ENCODE assay signal across 23 cellular contexts in genomic region chr5:160198148-160198545, GRCh38. TPM values are rescaled to one million over a fixed set of nuclear protein-coding genes. Genes with fewer than 3 reads are reported as not detected.
DNase-seq lines count a peak whose midpoint lies in the region; ATAC-seq and TF ChIP-seq lines count a peak whose summit lies in the region.
"Had no signal": no experiment of that assay in that cellular context is flagged by ENCODE, and none has a peak within 500 bp of the region (broad histone marks: within the 10 kb centered on the region; RNA-seq: fewer than 3 reads in every experiment).

No MANE protein-coding gene starts in this region.

- ATAC-seq in CD4-positive, alpha-beta T cell (ENCODE audit: poor library complexity): no peak
- ATAC-seq in HG02973 (IDR thresholded peaks at IDR 0.05; ENCODE audit: unreplicated experiment): no peak
- no peak for ATAC-seq in activated naive CD4-positive, alpha-beta T cell treated with anti-CD3 and anti-CD28 coated beads, Interleukin-2, amount 50 U/mL, for 72 hours
- ATAC-seq: pancreas; sciatic nerve; stimulated activated memory B cell treated with anti-CD40 and anti-IgM and Interleukin-4, amounts not matched to agents 10 μg/mL and 1 μg/mL and 100 μg/mL, for 72 hours; T-cell had no signal

- WGBS in endodermal cell (ENCODE audit: insufficient coverage in 1 of 2, insufficient read length in 1 of 2), 2 experiments: 79 to 81% methylated on average over 4 to 5 of the region's 5 CpGs
- no CpG with 5 or more reads among the region's 5 CpGs for WGBS in neuronal stem cell (ENCODE audit: extremely low coverage in 2 of 2, insufficient read length in 2 of 2, insufficient replicate concordance in 1 of 2), 2 donors

- no peaks in the 10 kb centered on the region for H3K36me3 ChIP-seq in endodermal cell (ENCODE audit: control insufficient read depth, insufficient read depth, low read length)
- H3K36me3 ChIP-seq in neuronal stem cell (replicated peaks in 1 of 2; ENCODE audit: control insufficient read depth in 2 of 2, insufficient read depth in 2 of 2, low read length in 2 of 2): no peaks in the 10 kb centered on the region
- H3K36me3 ChIP-seq: breast epithelium, pancreas, thoracic aorta had no signal

- no peak overlapping the region for H4K8ac ChIP-seq in neuronal stem cell (ENCODE audit: low read depth, low read length)

- H3K79me1 ChIP-seq in neuronal stem cell (ENCODE audit: low read depth, low read length): no peaks in the 10 kb centered on the region

- peak overlapping the region; percentile 4 for H2BK12ac ChIP-seq in neuronal stem cell (ENCODE audit: low read length)

- H3K23ac ChIP-seq in neuronal stem cell (ENCODE audit: low read depth, low read length, poor library complexity): no peak overlapping the region

- H3K4me2 ChIP-seq in neuronal stem cell (ENCODE audit: insufficient read depth, low read length, poor library complexity, severe bottlenecking): no peak overlapping the region

- H3K27ac Mint-ChIP-seq in CD4-positive, alpha-beta T cell: no peak overlapping the region
- H3K27ac Mint-ChIP-seq in endodermal cell (peak overlapping the region; percentile 56), chondrocyte (ENCODE audit: unreplicated experiment) (no peak overlapping the region)
- H3K27ac Mint-ChIP-seq in activated naive CD4-positive, alpha-beta T cell treated with anti-CD3 and anti-CD28 coated beads, Interleukin-2, amount 50 U/mL, for 72 hours: no peak overlapping the region
- H3K27ac Mint-ChIP-seq: CD8-positive, alpha-beta memory T cell; dendritic cell treated with granulocyte-macrophage colony-stimulating factor and Interleukin-4, amounts not matched to agents 40 ng/mL and 50 ng/mL, for 4 days; stimulated activated memory B cell treated with anti-CD40 and anti-IgM and Interleukin-4, amounts not matched to agents 10 μg/mL and 1 μg/mL and 100 μg/mL, for 72 hours; T-cell had no signal

- H3K4me1 Mint-ChIP-seq in CD4-positive, alpha-beta T cell (ENCODE audit: low read depth): no peaks in the 10 kb centered on the region
- H3K4me1 Mint-ChIP-seq in endodermal cell (peaks cover 28% of the 10 kb centered on the region), chondrocyte (ENCODE audit: low read depth) (peaks cover 25% of the 10 kb centered on the region)

- H2BK120ac ChIP-seq in neuronal stem cell (ENCODE audit: low read depth, low read length): no peak overlapping the region

- H3K4me3 Mint-ChIP-seq in CD4-positive, alpha-beta T cell: peak overlapping the region; percentile 1
- H3K4me3 Mint-ChIP-seq in endodermal cell: no peak overlapping the region
- H3K4me3 Mint-ChIP-seq in chondrocyte (ENCODE audit: unreplicated experiment): no peak overlapping the region
- H3K4me3 Mint-ChIP-seq: dendritic cell treated with granulocyte-macrophage colony-stimulating factor and Interleukin-4, amounts not matched to agents 40 ng/mL and 50 ng/mL, for 4 days; stimulated activated memory B cell treated with anti-CD40 and anti-IgM and Interleukin-4, amounts not matched to agents 10 μg/mL and 1 μg/mL and 100 μg/mL, for 72 hours had no signal

- H3K4ac ChIP-seq in neuronal stem cell (ENCODE audit: low read length): no peak overlapping the region

- peak overlapping the region; percentile 1 for H2AK5ac ChIP-seq in neuronal stem cell (ENCODE audit: low read depth, low read length)

- no peaks in the 10 kb centered on the region for H3K9me3 Mint-ChIP-seq in CD4-positive, alpha-beta T cell
- H3K9me3 Mint-ChIP-seq in endodermal cell: peaks cover 4% of the 10 kb centered on the region
- H3K9me3 Mint-ChIP-seq in activated naive CD4-positive, alpha-beta T cell treated with anti-CD3 and anti-CD28 coated beads, Interleukin-2, amount 50 U/mL, for 72 hours: no peaks in the 10 kb centered on the region
- H3K9me3 Mint-ChIP-seq in chondrocyte (ENCODE audit: low read depth): no peaks in the 10 kb centered on the region
- H3K9me3 Mint-ChIP-seq: CD8-positive, alpha-beta memory T cell; dendritic cell treated with granulocyte-macrophage colony-stimulating factor and Interleukin-4, amounts not matched to agents 40 ng/mL and 50 ng/mL, for 4 days; stimulated activated memory B cell treated with anti-CD40 and anti-IgM and Interleukin-4, amounts not matched to agents 10 μg/mL and 1 μg/mL and 100 μg/mL, for 72 hours; T-cell had no signal

- H3K4me3 ChIP-seq in endodermal cell (ENCODE audit: low read length) (no peak overlapping the region), neuronal stem cell (ENCODE audit: low read length in 2 of 2) (no peak overlapping the region)
- H3K4me3 ChIP-seq: breast epithelium, pancreas, thoracic aorta had no signal

- no peak overlapping the region for H2BK15ac ChIP-seq in neuronal stem cell (ENCODE audit: low read length)

- no peak for TF ChIP-seq CTCF in CD4-positive, alpha-beta T cell (IDR thresholded peaks at IDR 0.05)
- no peak for TF ChIP-seq CTCF in endodermal cell (conservative IDR thresholded peaks at IDR 0.05)
- no peak for TF ChIP-seq CTCF in chondrocyte (IDR thresholded peaks at IDR 0.05)

- no peak overlapping the region for H3K27ac ChIP-seq in CD4-positive, alpha-beta T cell (ENCODE audit: low read depth, low read length)
- no peak overlapping the region for H3K27ac ChIP-seq in endodermal cell (ENCODE audit: low read depth, low read length)
- no peak overlapping the region for H3K27ac ChIP-seq in neuronal stem cell (replicated peaks; ENCODE audit: low read length)
- H3K27ac ChIP-seq: breast epithelium, pancreas, thoracic aorta, VCaP had no signal

- no peak overlapping the region for H4K91ac ChIP-seq in neuronal stem cell (ENCODE audit: low read depth, low read length, poor library complexity)

- no peaks in the 10 kb centered on the region for H3K9me3 ChIP-seq in CD4-positive, alpha-beta T cell (ENCODE audit: control insufficient read depth, low read length)
- H3K9me3 ChIP-seq in endodermal cell (ENCODE audit: control insufficient read depth, low read length): no peaks in the 10 kb centered on the region
- H3K9me3 ChIP-seq in neuronal stem cell (replicated peaks in 1 of 2; ENCODE audit: control insufficient read depth in 2 of 2, insufficient read depth in 1 of 2, low read depth in 1 of 2, low read length in 2 of 2): no peaks in the 10 kb centered on the region
- H3K9me3 ChIP-seq: breast epithelium, pancreas, thoracic aorta had no signal

- CTCF ChIA-PET in CD4-positive, alpha-beta T cell (lab: Charles Lee): no interaction called here

- no peaks in the 10 kb centered on the region for H3K36me3 Mint-ChIP-seq in CD4-positive, alpha-beta T cell (ENCODE audit: low read depth)
- H3K36me3 Mint-ChIP-seq in endodermal cell (ENCODE audit: low read depth): no peaks in the 10 kb centered on the region
- H3K36me3 Mint-ChIP-seq in activated naive CD4-positive, alpha-beta T cell treated with anti-CD3 and anti-CD28 coated beads, Interleukin-2, amount 50 U/mL, for 72 hours: no peaks in the 10 kb centered on the region
- no peaks in the 10 kb centered on the region for H3K36me3 Mint-ChIP-seq in chondrocyte (ENCODE audit: low read depth)
- H3K36me3 Mint-ChIP-seq: CD8-positive, alpha-beta memory T cell; stimulated activated memory B cell treated with anti-CD40 and anti-IgM and Interleukin-4, amounts not matched to agents 10 μg/mL and 1 μg/mL and 100 μg/mL, for 72 hours; T-cell had no signal

- intact Hi-C loops in CD4-positive, alpha-beta T cell (cut with DNase I, micrococcal nuclease): loop anchor here (2.0 to 5.0 kb wide), 2 partner anchors 195 to 756 kb away; no protein-coding TSS in a partner anchor

- peak overlapping the region; percentile 92 for H2AFZ ChIP-seq in neuronal stem cell (ENCODE audit: low read length)

- H3K18ac ChIP-seq in neuronal stem cell (ENCODE audit: low read length): peak overlapping the region; percentile 38

- DNase-seq in CD4-positive, alpha-beta T cell: no peak
- peak; percentile 45 to 52 for DNase-seq in Kasumi-1 (lab: John Stamatoyannopoulos, UW)
- DNase-seq in endodermal cell: peak; percentile 69
- no peak for DNase-seq in neuronal stem cell (ENCODE audit: low spot score)
- DNase-seq in activated naive CD4-positive, alpha-beta T cell treated with anti-CD3 and anti-CD28 coated beads, Interleukin-2, amount 50 U/mL, for 72 hours (ENCODE audit: low spot score in 2 of 2): no peak
- no peak for DNase-seq in chondrocyte (ENCODE audit: low spot score)
- DNase-seq in HuH-7 (ENCODE audit: low spot score): no peak
- DNase-seq: activated CD4-positive, alpha-beta T cell treated with anti-CD3 and anti-CD28 coated beads, Interleukin-2, amount 50 U/mL, for 1 hour; activated CD8-positive, alpha-beta memory T cell treated with anti-CD3 and anti-CD28 coated beads, Interleukin-2, amount 50 U/mL, for 48 hours; activated effector memory CD4-positive, alpha-beta T cell treated with Interleukin-2 at 50 U/mL for 16 hours; CD8-positive, alpha-beta memory T cell; DMS79; T-cell had no signal

- peaks cover 5% of the 10 kb centered on the region for H3K27me3 ChIP-seq in CD4-positive, alpha-beta T cell (ENCODE audit: control insufficient read depth, insufficient read depth, low read length)
- H3K27me3 ChIP-seq in endodermal cell (ENCODE audit: control insufficient read depth, insufficient read depth, low read length, poor library complexity, severe bottlenecking): no peaks in the 10 kb centered on the region
- H3K27me3 ChIP-seq in neuronal stem cell (ENCODE audit: control insufficient read depth in 3 of 3, insufficient read depth in 3 of 3, low read depth in 1 of 3, low read length in 3 of 3): no peaks in the 10 kb centered on the region
- H3K27me3 ChIP-seq: breast epithelium, pancreas had no signal

- no peak overlapping the region for H3K9ac ChIP-seq in endodermal cell (ENCODE audit: extremely low read depth, low read length, poor library complexity, severe bottlenecking)
- no peak overlapping the region for H3K9ac ChIP-seq in neuronal stem cell (ENCODE audit: low read depth, low read length, poor library complexity)

- H3K4me1 ChIP-seq in endodermal cell (ENCODE audit: control insufficient read depth, insufficient read depth, low read length) (peaks cover 17% of the 10 kb centered on the region), neuronal stem cell (ENCODE audit: control insufficient read depth in 2 of 2, insufficient read depth in 1 of 2, low read depth in 1 of 2, low read length in 2 of 2) (peaks cover 23 to 24% of the 10 kb centered on the region in 2 donors)
- H3K4me1 ChIP-seq: pancreas had no signal

- no peak overlapping the region for H3K14ac ChIP-seq in neuronal stem cell (ENCODE audit: low read length)

- POLR2A ChIA-PET in CD4-positive, alpha-beta T cell (lab: Charles Lee): no interaction called here

- H2BK5ac ChIP-seq in neuronal stem cell (ENCODE audit: low read length): no peak overlapping the region

- peaks cover 22% of the 10 kb centered on the region for H3K27me3 Mint-ChIP-seq in CD4-positive, alpha-beta T cell
- H3K27me3 Mint-ChIP-seq in endodermal cell (ENCODE audit: insufficient read depth) (peaks cover 4% of the 10 kb centered on the region), chondrocyte (ENCODE audit: low read depth) (no peaks in the 10 kb centered on the region)

RNA-seq across cellular contexts. Expression of gene FABP6, which starts 31.2 kb away (rescaled TPM):
- not detected for total RNA-seq in CD4-positive, alpha-beta T cell
- total RNA-seq in endodermal cell (1 to 10 TPM in 1 of 2 donors, under 1 TPM in 1; 0.37 to 1.9 TPM), chondrocyte (not detected in 3 replicates)
- 1.1 TPM for polyA plus RNA-seq in endodermal cell (2013, experiment 1 of 2)
- not detected for polyA plus RNA-seq in endodermal cell (2013, experiment 2 of 2)
- polyA plus RNA-seq in neuronal stem cell (2013, experiment 1 of 2): 2.6 TPM
- polyA plus RNA-seq in neuronal stem cell (2013, experiment 2 of 2): 2.3 TPM
- not detected for total RNA-seq in activated naive CD4-positive, alpha-beta T cell treated with anti-CD3 and anti-CD28 coated beads, Interleukin-2, amount 50 U/mL, for 72 hours
- total RNA-seq: breast epithelium; CD8-positive, alpha-beta memory T cell; pancreas; sciatic nerve; T-cell; thoracic aorta had no signal
- polyA plus RNA-seq: adipose tissue; AG04450; CD8-positive, alpha-beta memory T cell; pancreas had no signal

Comparison
In these comparisons a context has a peak if more than half of its experiments do, and no peak if none do; other contexts are left out.
1. DNase-seq: peak in Kasumi-1 (2 of 2) and endodermal cell (single experiment); none in CD4-positive, alpha-beta T cell (0 of 10), neuronal stem cell (single experiment), activated naive CD4-positive, alpha-beta T cell treated with anti-CD3 and anti-CD28 coated beads, Interleukin-2, amount 50 U/mL, for 72 hours (0 of 2), chondrocyte (single experiment) and HuH-7 (single experiment).